In the genomic region with DNA sequence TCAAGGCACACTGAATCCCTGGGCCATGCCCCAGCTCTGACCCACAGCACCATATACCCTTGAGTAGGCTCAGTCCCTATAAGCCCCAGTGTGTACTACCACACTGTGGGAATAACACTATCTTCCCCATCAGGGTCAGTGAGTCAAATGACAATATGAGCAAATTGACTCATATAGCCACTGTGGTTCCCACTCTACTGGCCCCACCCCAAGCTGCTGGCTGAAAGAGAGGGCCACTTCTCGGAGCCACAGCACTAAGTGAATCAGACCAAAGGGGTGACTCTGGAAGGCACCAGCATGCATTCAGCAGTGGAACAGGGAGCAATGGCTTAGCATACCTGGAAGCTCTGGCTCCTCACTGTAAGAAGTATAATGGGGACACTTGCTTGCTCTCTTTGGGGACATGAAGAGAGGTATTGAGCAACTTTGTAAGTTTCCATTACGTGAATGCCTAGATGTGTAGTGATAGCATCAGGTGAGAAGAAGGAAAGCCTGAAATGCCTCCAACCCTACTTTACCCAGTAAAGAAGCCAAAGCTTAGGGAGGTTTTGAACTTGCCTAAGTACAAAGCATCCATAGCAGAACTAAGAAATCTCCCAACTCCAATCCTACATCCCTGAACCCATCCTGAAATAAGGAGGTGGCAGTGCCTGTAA, we compare ENCODE assay signal across 8 cellular contexts. TPM values are rescaled to one million over a fixed set of nuclear protein-coding genes. Genes with fewer than 3 reads are reported as not detected.
DNase-seq lines count a peak whose midpoint lies in the region; ATAC-seq, FAIRE-seq and TF ChIP-seq lines count a peak whose summit lies in the region.

No MANE protein-coding gene starts in this region.

- H3K4me3 ChIP-seq in K562 (no peak overlapping the region), muscle layer of duodenum (ENCODE audit: low read depth in 1 of 2, low read length in 2 of 2) (no peak overlapping the region), OCI-LY7 (ENCODE audit: low read depth, low read length, poor library complexity, severe bottlenecking) (no peak overlapping the region)

- ATAC-seq in Right ventricle myocardium inferior (peak; percentile 17), HG03432 (IDR thresholded peaks at IDR 0.05; ENCODE audit: unreplicated experiment) (peak; percentile 88), K562 (peak; percentile 71)

- in situ Hi-C loops in K562 (cut with MboI) = no loop called here

- H2AFZ ChIP-seq in K562 (ENCODE audit: low read depth, low read length) (no peak overlapping the region), OCI-LY7 (ENCODE audit: low read length) (no peak overlapping the region)

- H3K9me2 ChIP-seq in OCI-LY7 (ENCODE audit: insufficient read depth, low read length) = no peaks in the 10 kb centered on the region

- POLR2A ChIA-PET in K562 (lab: Yijun Ruan, JAX) = interaction anchor here (0.6 to 1.8 kb wide), 7 partner anchors 12 to 121 kb away, joined by 3 to 10 read pairs (median 3); a partner anchor contains a TSS
- POLR2A ChIA-PET in OCI-LY7 (lab: Charles Lee) = no interaction called here

- intact Hi-C loops in Right ventricle myocardium inferior (cut with DNase I) (no loop called here), cardiac septum (cut with DNase I) (loop anchor here (1.0 kb wide), 2 partner anchors 20 to 32 kb away; no protein-coding TSS in a partner anchor), K562 (cut with micrococcal nuclease) (loop anchor here (2.0 kb wide), 1 partner anchor 14 kb away; a partner anchor contains a TSS), OCI-LY7 (cut with micrococcal nuclease; ENCODE audit: unreplicated experiment) (no loop called here)

- DNase-seq in Right ventricle myocardium inferior (ENCODE audit: missing footprints) (no peak), cardiac septum (ENCODE audit: low spot score) (no peak), K562 (ENCODE audit: extremely low read depth in 1 of 4, low spot score in 3 of 4) (peak; percentile 40 to 73 (median 53)), OCI-LY7 (ENCODE audit: low spot score) (no peak), activated gamma-delta T cell (lab: John Stamatoyannopoulos, UW) (no peak)
- DNase-seq in effector CD8-positive, alpha-beta T cell (lab: John Stamatoyannopoulos, UW) = no peak

- TF ChIP-seq RAD21 in K562 (CRISPR knock-in tag; conservative IDR thresholded peaks at IDR 0.05 in 1 of 2, IDR thresholded peaks at IDR 0.05 in 1 of 2) = no peak

- BruUV-seq in K562 (replicated peaks; lab: Mats Ljungman, UMichigan) = no TSS peak
- no TSS peak for BruUV-seq in OCI-LY7 (replicated peaks; lab: Mats Ljungman, UMichigan)

- H3K79me2 ChIP-seq in K562 (ENCODE audit: control insufficient read depth, insufficient read depth, low read length) (peaks cover 65% of the 10 kb centered on the region), OCI-LY7 (ENCODE audit: insufficient read depth, low read depth, low read length) (no peaks in the 10 kb centered on the region)

- H3K4me2 ChIP-seq in K562 (ENCODE audit: insufficient read depth, low read length) (peak overlapping the region; percentile 61), OCI-LY7 (ENCODE audit: low read length) (no peak overlapping the region)

- no peak for TF ChIP-seq EP300 in K562 (IDR thresholded peaks at IDR 0.05; ENCODE audit: low read length)

- peaks cover 24 to 36% of the 10 kb centered on the region in 2 experiments for H3K4me1 ChIP-seq in K562 (replicated peaks in 1 of 2; ENCODE audit: control insufficient read depth in 2 of 2, insufficient read depth in 2 of 2, low read length in 2 of 2)
- H3K4me1 ChIP-seq in muscle layer of duodenum (ENCODE audit: control insufficient read depth in 1 of 2, insufficient read depth in 2 of 2, low read length in 2 of 2) = peaks cover 31 to 41% of the 10 kb centered on the region in 2 donors
- H3K4me1 ChIP-seq in OCI-LY7 (ENCODE audit: insufficient read depth, low read length, poor library complexity, severe bottlenecking) = no peaks in the 10 kb centered on the region

- WGBS in K562 (ENCODE audit: insufficient coverage, low coverage, missing lambda C conversion rate) = 3% methylated on average over 2 of the region's 2 CpGs

- H3K27ac ChIP-seq in K562 (ENCODE audit: extremely low read depth, low read depth, low read length) (peak overlapping the region; percentile 64), muscle layer of duodenum (ENCODE audit: low read length) (peak overlapping the region; percentile 80), OCI-LY7 (ENCODE audit: low read depth, low read length, poor library complexity, severe bottlenecking) (no peak overlapping the region)

- H3K27me3 ChIP-seq in K562 (ENCODE audit: control insufficient read depth in 2 of 2, insufficient read depth in 2 of 2, low read length in 2 of 2) (no peaks in the 10 kb centered on the region), muscle layer of duodenum (ENCODE audit: low read depth, low read length) (no peaks in the 10 kb centered on the region)

- FAIRE-seq in K562 (lab: Jason Lieb, UNC) = no peak

- TF ChIP-seq CTCF in K562 (IDR thresholded peaks at IDR 0.05 in 2 of 3, conservative IDR thresholded peaks at IDR 0.05 in 1 of 3; ENCODE audit: insufficient read depth in 2 of 3, low read depth in 1 of 3, low read length in 3 of 3) (no peak), OCI-LY7 (conservative IDR thresholded peaks at IDR 0.05; ENCODE audit: low read length) (no peak)

- no peak for TF ChIP-seq POLR2A in K562 (conservative IDR thresholded peaks at IDR 0.05)

- CTCF ChIA-PET in K562 (lab: Yijun Ruan, JAX; ENCODE audit: low intra/inter-chr PET ratio) (no interaction called here), OCI-LY7 (lab: Charles Lee; ENCODE audit: unreplicated experiment) (interaction anchor here (1.1 kb wide), 1 partner anchor 20 kb away, joined by 4 read pairs; no protein-coding TSS in a partner anchor)

- no peaks in the 10 kb centered on the region for H3K9me3 ChIP-seq in K562 (replicated peaks; ENCODE audit: control insufficient read depth, insufficient read depth, low read depth, low read length)
- no peaks in the 10 kb centered on the region for H3K9me3 ChIP-seq in muscle layer of duodenum (ENCODE audit: control insufficient read depth in 1 of 2, low read length in 2 of 2)
- no peaks in the 10 kb centered on the region for H3K9me3 ChIP-seq in OCI-LY7 (ENCODE audit: low read length)

- H3K36me3 ChIP-seq in K562 (ENCODE audit: control insufficient read depth, insufficient read depth, low read length) (peaks cover 56% of the 10 kb centered on the region), muscle layer of duodenum (ENCODE audit: control insufficient read depth in 1 of 2, insufficient read depth in 2 of 2, low read length in 2 of 2) (peaks cover 14 to 32% of the 10 kb centered on the region in 2 donors), OCI-LY7 (ENCODE audit: insufficient read depth, low read length) (peaks cover 7% of the 10 kb centered on the region; the same call in 1 of the 2 replicates)

- H4K20me1 ChIP-seq in K562 (replicated peaks; ENCODE audit: control insufficient read depth, insufficient read depth, low read length) (peaks cover 30% of the 10 kb centered on the region), OCI-LY7 (ENCODE audit: insufficient read depth, low read length) (no peaks in the 10 kb centered on the region)

- peak overlapping the region in 1 of 2 experiments; percentile 29; a peak in 2 of 4 replicates for H3K9ac ChIP-seq in K562 (ENCODE audit: insufficient read depth in 1 of 2, low read depth in 2 of 2, low read length in 2 of 2)

- peaks cover 10% of the 10 kb centered on the region for H3K9me1 ChIP-seq in K562 (ENCODE audit: control insufficient read depth, insufficient read depth, low read length)

RNA-seq across cellular contexts. Expression of a gene that starts 13.5 kb away (rescaled TPM):
- total RNA-seq in Right ventricle myocardium inferior (817 TPM), cardiac septum (932 TPM), K562 (2014; rRNA removed) (38.1 and 59.9 TPM in 2 replicates), K562 (2014; rRNA removed; fragmentation: Illumina TruSeq; extraction: Trizol) (155 and 191 TPM in 2 replicates), K562 (2015; rRNA removed; fragmentation: Illumina TruSeq; extraction: Trizol) (95.2 and 104 TPM in 2 replicates), K562 (2021) (171 and 173 TPM in 2 replicates), OCI-LY7 (2022) (35.5 and 40.4 TPM in 2 replicates)
- total RNA-seq in K562 (2011; cell fraction: chromatin; rRNA removed; ENCODE audit: low replicate concordance) = 143 and 169 TPM in 2 replicates
- 151 TPM in 2 replicates for total RNA-seq in K562 (2011; cell fraction: nucleolus; rRNA removed)
- total RNA-seq in K562 (2011; cell fraction: nucleoplasm; rRNA removed) = 143 and 167 TPM in 2 replicates
- polyA plus RNA-seq in K562 (2011; rRNA removed) (235 and 338 TPM in 2 replicates), K562 (2014; fragmentation: Illumina TruSeq; extraction: Trizol) (218 and 230 TPM in 2 replicates), K562 (2014; fragmentation: Nextera tagmentation; extraction: Ambion mirVana) (100 to 1,000 TPM; 283 to 287 TPM), K562 (2014; rRNA removed) (125 and 146 TPM in 2 replicates)
- 175 and 195 TPM in 2 replicates for polyA plus RNA-seq in K562 (2011; cell fraction: cytosol; rRNA removed)
- 82.1 and 94.2 TPM in 2 replicates for polyA plus RNA-seq in K562 (2011; cell fraction: nucleus; rRNA removed)
- polyA plus RNA-seq in K562 (2012) = 117 and 172 TPM in 2 replicates
- polyA minus RNA-seq in K562 (2011; rRNA and poly(A)+ RNA removed) = 172 and 217 TPM in 2 replicates
- 39.2 and 67.7 TPM in 2 replicates for polyA minus RNA-seq in K562 (2011; cell fraction: cytosol; rRNA and poly(A)+ RNA removed)
- polyA minus RNA-seq in K562 (2011; cell fraction: nucleus; rRNA and poly(A)+ RNA removed) = 23.2 and 27.7 TPM in 2 replicates
- total RNA-seq in OCI-LY7 (2014; rRNA removed; shearing (Covaris generic)) = 12.7 and 20.2 TPM in 2 replicates

RNA-seq across cellular contexts. Expression of a gene that starts 22.1 kb away (rescaled TPM):
- total RNA-seq in Right ventricle myocardium inferior (not detected), cardiac septum (1.4 TPM), K562 (2014; rRNA removed) (not detected in 2 replicates), K562 (2014; rRNA removed; fragmentation: Illumina TruSeq; extraction: Trizol) (not detected in 2 replicates), K562 (2015; rRNA removed; fragmentation: Illumina TruSeq; extraction: Trizol) (not detected in 2 replicates), K562 (2021) (not detected in 2 replicates), OCI-LY7 (2022) (not detected in 2 replicates)
- total RNA-seq in K562 (2011; cell fraction: chromatin; rRNA removed; ENCODE audit: low replicate concordance) = not detected in 2 replicates
- not detected in 2 replicates for total RNA-seq in K562 (2011; cell fraction: nucleolus; rRNA removed)
- total RNA-seq in K562 (2011; cell fraction: nucleoplasm; rRNA removed) = not detected in 2 replicates
- polyA plus RNA-seq in K562 (2011; rRNA removed) (not detected in 2 replicates), K562 (2014; fragmentation: Illumina TruSeq; extraction: Trizol) (not detected in 2 replicates), K562 (2014; fragmentation: Nextera tagmentation; extraction: Ambion mirVana) (not detected), K562 (2014; rRNA removed) (not detected in 2 replicates)
- polyA plus RNA-seq in K562 (2011; cell fraction: cytosol; rRNA removed) = not detected in 2 replicates
- polyA plus RNA-seq in K562 (2011; cell fraction: nucleus; rRNA removed) = not detected in 2 replicates
- polyA plus RNA-seq in K562 (2012) = not detected in 2 replicates
- not detected in 2 replicates for polyA minus RNA-seq in K562 (2011; rRNA and poly(A)+ RNA removed)
- polyA minus RNA-seq in K562 (2011; cell fraction: cytosol; rRNA and poly(A)+ RNA removed) = not detected in 2 replicates
- polyA minus RNA-seq in K562 (2011; cell fraction: nucleus; rRNA and poly(A)+ RNA removed) = not detected in 2 replicates
- not detected in 2 replicates for total RNA-seq in OCI-LY7 (2014; rRNA removed; shearing (Covaris generic))

RNA-seq across cellular contexts. Expression of a gene that starts 51.6 kb away (rescaled TPM):
- total RNA-seq in Right ventricle myocardium inferior (46.4 TPM), cardiac septum (46.1 TPM), K562 (2014; rRNA removed) (11.6 and 14.3 TPM in 2 replicates), K562 (2014; rRNA removed; fragmentation: Illumina TruSeq; extraction: Trizol) (29.2 and 33.3 TPM in 2 replicates), K562 (2015; rRNA removed; fragmentation: Illumina TruSeq; extraction: Trizol) (21.4 and 21.9 TPM in 2 replicates), K562 (2021) (24.3 and 25.2 TPM in 2 replicates), OCI-LY7 (2022) (19.2 and 21.3 TPM in 2 replicates)
- 21.1 and 48.4 TPM in 2 replicates for total RNA-seq in K562 (2011; cell fraction: chromatin; rRNA removed; ENCODE audit: low replicate concordance)
- total RNA-seq in K562 (2011; cell fraction: nucleolus; rRNA removed) = 13.7 TPM in 2 replicates
- 25.1 and 36.8 TPM in 2 replicates for total RNA-seq in K562 (2011; cell fraction: nucleoplasm; rRNA removed)
- polyA plus RNA-seq in K562 (2011; rRNA removed) (41.4 and 59.3 TPM in 2 replicates), K562 (2014; fragmentation: Illumina TruSeq; extraction: Trizol) (26.7 and 30.1 TPM in 2 replicates), K562 (2014; fragmentation: Nextera tagmentation; extraction: Ambion mirVana) (10 to 100 TPM; 55.7 to 57.9 TPM), K562 (2014; rRNA removed) (18.9 and 19.5 TPM in 2 replicates)
- polyA plus RNA-seq in K562 (2011; cell fraction: cytosol; rRNA removed) = 14.6 and 20.0 TPM in 2 replicates
- 31.8 and 39.7 TPM in 2 replicates for polyA plus RNA-seq in K562 (2011; cell fraction: nucleus; rRNA removed)
- polyA plus RNA-seq in K562 (2012) = 15.9 and 16.2 TPM in 2 replicates
- polyA minus RNA-seq in K562 (2011; rRNA and poly(A)+ RNA removed) = 49.3 and 56.4 TPM in 2 replicates
- polyA minus RNA-seq in K562 (2011; cell fraction: cytosol; rRNA and poly(A)+ RNA removed) = 13.7 and 22.0 TPM in 2 replicates
- polyA minus RNA-seq in K562 (2011; cell fraction: nucleus; rRNA and poly(A)+ RNA removed) = 24.5 and 39.2 TPM in 2 replicates
- total RNA-seq in OCI-LY7 (2014; rRNA removed; shearing (Covaris generic)) = 11.6 and 12.1 TPM in 2 replicates

Comparison
In these comparisons a context has a peak if more than half of its experiments do, and no peak if none do; other contexts are left out.
1. intact Hi-C loops: an anchor here in cardiac septum (1.0 kb wide) and K562 (2.0 kb wide); none called in Right ventricle myocardium inferior and OCI-LY7.
2. ATAC-seq: peak in every context shown above with its lines; median percentile 88 in HG03432; 71 in K562; 17 in Right ventricle myocardium inferior.
3. DNase-seq: peak in K562 (4 of 4); none in Right ventricle myocardium inferior (single experiment), cardiac septum (single experiment), OCI-LY7 (single experiment), activated gamma-delta T cell (single experiment) and effector CD8-positive, alpha-beta T cell (single experiment).